ENCODE assay signal across 9 cellular contexts in genomic region chr13:45718063-45718462, GRCh38. TPM values are rescaled to one million over a fixed set of nuclear protein-coding genes. Genes with fewer than 3 reads are reported as not detected.
DNase-seq lines count a peak whose midpoint lies in the region; ATAC-seq lines count a peak whose summit lies in the region.
"Had no signal": no experiment of that assay in that cellular context is flagged by ENCODE, and none has a peak within 500 bp of the region (broad histone marks: within the 10 kb centered on the region; RNA-seq: fewer than 3 reads in every experiment).

No MANE protein-coding gene starts in this region.

- no peaks in the 10 kb centered on the region for H3K4me1 ChIP-seq in CD4-positive, CD25-positive, alpha-beta regulatory T cell (ENCODE audit: control insufficient read depth, insufficient read depth, low read length, poor library complexity, severe bottlenecking)

- H3K27me3 ChIP-seq in CD4-positive, CD25-positive, alpha-beta regulatory T cell (ENCODE audit: control insufficient read depth, insufficient read depth, low read length), result no peaks in the 10 kb centered on the region

- H3K4me1 Mint-ChIP-seq in CD4-positive, CD25-positive, alpha-beta regulatory T cell, result peaks cover 0 to 3% (median 0%) of the 10 kb centered on the region in 4 donors

- H3K27ac ChIP-seq in CD4-positive, CD25-positive, alpha-beta regulatory T cell (ENCODE audit: insufficient read depth, low read length, poor library complexity, severe bottlenecking), result no peak overlapping the region

- peak overlapping the region in 1 of 3 donors; percentile 32 for H3K27ac Mint-ChIP-seq in CD4-positive, CD25-positive, alpha-beta regulatory T cell

- H3K4me3 Mint-ChIP-seq in CD4-positive, CD25-positive, alpha-beta regulatory T cell, result no peak overlapping the region

- H3K27me3 Mint-ChIP-seq in CD4-positive, CD25-positive, alpha-beta regulatory T cell, result no peaks in the 10 kb centered on the region

- no peaks in the 10 kb centered on the region for H3K9me3 Mint-ChIP-seq in CD4-positive, CD25-positive, alpha-beta regulatory T cell

- no peaks in the 10 kb centered on the region for H3K36me3 ChIP-seq in CD4-positive, CD25-positive, alpha-beta regulatory T cell (ENCODE audit: control insufficient read depth, insufficient read depth, low read length)

- H3K9me3 ChIP-seq in CD4-positive, CD25-positive, alpha-beta regulatory T cell (ENCODE audit: control insufficient read depth in 2 of 2, low read length in 2 of 2), result no peaks in the 10 kb centered on the region

- peak in 2 of 3 donors; percentile 27 to 38 for DNase-seq in CD4-positive, CD25-positive, alpha-beta regulatory T cell
- peak; percentile 68 for DNase-seq in NOMO-1 treated with dmso at 0.1 percent for 144 hours (lab: John Stamatoyannopoulos, UW; ENCODE audit: unreplicated experiment)
- peak; percentile 19 for DNase-seq in fibroblast of peridontal ligament (ENCODE audit: extremely low read depth)
- DNase-seq in effector CD4-positive, alpha-beta T cell, result no peak
- no peak for DNase-seq in NCI-H510A treated with DMSO at 0.1 percent for 48 hours (lab: John Stamatoyannopoulos, UW)
- no peak for DNase-seq in mucosa of gallbladder (ENCODE audit: low spot score)
- DNase-seq in activated effector memory CD4-positive, alpha-beta T cell treated with anti-CD3 and anti-CD28 coated beads, Interleukin-2, amount 50 U/mL, for 16 hours, result no peak

- ATAC-seq in CD4-positive, CD25-positive, alpha-beta regulatory T cell (ENCODE audit: low read depth in 2 of 2), result no peak
- ATAC-seq in GM21576 (IDR thresholded peaks at IDR 0.05; ENCODE audit: unreplicated experiment), result peak; percentile 55

- no peaks in the 10 kb centered on the region for H3K36me3 Mint-ChIP-seq in CD4-positive, CD25-positive, alpha-beta regulatory T cell

- no peak overlapping the region for H3K4me3 ChIP-seq in CD4-positive, CD25-positive, alpha-beta regulatory T cell (ENCODE audit: low read depth, low read length)

RNA-seq across cellular contexts. Expression of gene CBY2, which starts 15.9 kb away (rescaled TPM):
- 0.96 TPM for total RNA-seq in CD4-positive, CD25-positive, alpha-beta regulatory T cell
- polyA plus RNA-seq in CD4-positive, CD25-positive, alpha-beta regulatory T cell, result under 1 TPM; 0.16 to 0.80 (median 0.40) TPM
- total RNA-seq in mucosa of gallbladder, result not detected
- polyA plus RNA-seq: esophagus had no signal

Comparison
In these comparisons a context has a peak if more than half of its experiments do, and no peak if none do; other contexts are left out.
1. DNase-seq: peak in CD4-positive, CD25-positive, alpha-beta regulatory T cell (2 of 3), NOMO-1 treated with dmso at 0.1 percent for 144 hours (single experiment) and fibroblast of peridontal ligament (single experiment); none in effector CD4-positive, alpha-beta T cell (single experiment), NCI-H510A treated with DMSO at 0.1 percent for 48 hours (single experiment), mucosa of gallbladder (single experiment) and activated effector memory CD4-positive, alpha-beta T cell treated with anti-CD3 and anti-CD28 coated beads, Interleukin-2, amount 50 U/mL, for 16 hours (single experiment).